ENCODE assay signal across 24 cellular contexts in the genomic region with DNA sequence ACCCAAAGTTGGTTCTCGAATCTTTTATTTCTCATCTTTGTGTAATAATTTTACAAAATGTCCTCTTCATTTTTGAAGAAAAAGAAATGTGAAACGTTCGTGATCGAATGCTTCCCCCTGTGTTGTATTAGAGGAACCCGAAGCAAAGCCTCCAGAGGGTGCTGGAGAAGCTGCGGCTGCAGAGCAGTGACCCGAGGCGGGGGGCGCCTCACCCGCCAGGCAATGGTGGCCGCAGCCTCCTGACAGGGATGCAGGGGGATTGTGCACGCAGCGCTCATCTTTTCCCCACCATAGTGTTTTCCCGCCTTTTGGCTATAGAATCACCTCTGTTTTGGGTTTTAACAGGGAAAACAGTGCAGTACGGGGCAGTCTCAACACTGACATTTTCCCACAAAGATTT.
"Had no signal": no experiment of that assay in that cellular context is flagged by ENCODE, and none has a peak within 500 bp of the region (broad histone marks: within the 10 kb centered on the region; RNA-seq: fewer than 3 reads in every experiment).

No MANE protein-coding gene starts in this region.

- H3K27me3 Mint-ChIP-seq: dendritic cell treated with granulocyte-macrophage colony-stimulating factor and Interleukin-4, amounts not matched to agents 40 ng/mL and 50 ng/mL, for 4 days; stimulated activated memory B cell treated with anti-CD40 and anti-IgM and Interleukin-4, amounts not matched to agents 10 μg/mL and 1 μg/mL and 100 μg/mL, for 72 hours had no signal

- H3K9me3 Mint-ChIP-seq: stimulated activated memory B cell treated with anti-CD40 and anti-IgM and Interleukin-4, amounts not matched to agents 10 μg/mL and 1 μg/mL and 100 μg/mL, for 72 hours had no signal

- H3K4me3 Mint-ChIP-seq: dendritic cell treated with granulocyte-macrophage colony-stimulating factor and Interleukin-4, amounts not matched to agents 40 ng/mL and 50 ng/mL, for 4 days; natural killer cell; stimulated activated memory B cell treated with anti-CD40 and anti-IgM and Interleukin-4, amounts not matched to agents 10 μg/mL and 1 μg/mL and 100 μg/mL, for 72 hours had no signal

- H3K27ac ChIP-seq: esophagus muscularis mucosa, foreskin keratinocyte, gastroesophageal sphincter, heart left ventricle, hepatocyte, lower lobe of right lung, ovary, psoas muscle, skin epidermis, spleen, thoracic aorta, transverse colon, upper lobe of right lung, vagina had no signal

- H3K36me3 Mint-ChIP-seq: natural killer cell; stimulated activated memory B cell treated with anti-CD40 and anti-IgM and Interleukin-4, amounts not matched to agents 10 μg/mL and 1 μg/mL and 100 μg/mL, for 72 hours had no signal

- H3K4me1 Mint-ChIP-seq: natural killer cell; stimulated activated memory B cell treated with anti-CD40 and anti-IgM and Interleukin-4, amounts not matched to agents 10 μg/mL and 1 μg/mL and 100 μg/mL, for 72 hours had no signal

- H3K4me1 ChIP-seq: esophagus muscularis mucosa, foreskin keratinocyte, gastroesophageal sphincter, heart left ventricle, lower lobe of right lung, psoas muscle, spleen, transverse colon, upper lobe of right lung, vagina had no signal

- H3K36me3 ChIP-seq: esophagus muscularis mucosa, gastroesophageal sphincter, heart left ventricle, lower lobe of right lung, ovary, spleen, thoracic aorta, transverse colon, upper lobe of right lung, vagina had no signal

- ATAC-seq: foreskin keratinocyte; gastroesophageal sphincter; heart left ventricle; left ventricle myocardium superior; lower lobe of right lung; natural killer cell; psoas muscle; right cardiac atrium; stimulated activated memory B cell treated with anti-CD40 and anti-IgM and Interleukin-4, amounts not matched to agents 10 μg/mL and 1 μg/mL and 100 μg/mL, for 72 hours; stimulated activated naive CD8-positive, alpha-beta T cell treated with anti-CD3 and anti-CD28 coated beads, Interleukin-15, Interleukin-2, amounts not matched to agents 100 U/mL and 50 U/mL, for 24 hours; upper lobe of right lung had no signal

- DNase-seq: effector CD8-positive, alpha-beta T cell; foreskin keratinocyte; heart left ventricle; left ventricle myocardium superior; lower lobe of right lung; natural killer cell; occipital lobe; ovary; posterior cingulate gyrus; psoas muscle; right cardiac atrium; spleen; stimulated activated CD4-positive, alpha-beta T cell treated with anti-CD3 and anti-CD28 coated beads, Interleukin-4, amount 100 ng/mL, for 4 hours; stimulated activated naive CD8-positive, alpha-beta T cell treated with anti-CD3 and anti-CD28 coated beads, Interleukin-15, Interleukin-2, amounts not matched to agents 100 U/mL and 50 U/mL, for 24 hours; transverse colon; upper lobe of right lung had no signal

- H3K9me3 ChIP-seq: esophagus muscularis mucosa, gastroesophageal sphincter, heart left ventricle, lower lobe of right lung, ovary, psoas muscle, thoracic aorta, transverse colon, upper lobe of right lung, vagina had no signal

- H3K27ac Mint-ChIP-seq: dendritic cell treated with granulocyte-macrophage colony-stimulating factor and Interleukin-4, amounts not matched to agents 40 ng/mL and 50 ng/mL, for 4 days; natural killer cell; stimulated activated memory B cell treated with anti-CD40 and anti-IgM and Interleukin-4, amounts not matched to agents 10 μg/mL and 1 μg/mL and 100 μg/mL, for 72 hours had no signal

- H3K4me3 ChIP-seq: esophagus muscularis mucosa, gastroesophageal sphincter, heart left ventricle, hepatocyte, lower lobe of right lung, ovary, psoas muscle, skin epidermis, spleen, thoracic aorta, transverse colon, upper lobe of right lung, vagina had no signal

- H3K27me3 ChIP-seq: esophagus muscularis mucosa, foreskin keratinocyte, gastroesophageal sphincter, heart left ventricle, hepatocyte, ovary, spleen, transverse colon, upper lobe of right lung, vagina had no signal
